18 cellular contexts compared by ENCODE assay signal in genomic region chr5:83899351-83899970, GRCh38.
DNase-seq lines count a peak whose midpoint lies in the region; ATAC-seq, FAIRE-seq and TF ChIP-seq lines count a peak whose summit lies in the region.
"Had no signal": no experiment of that assay in that cellular context is flagged by ENCODE, and none has a peak within 500 bp of the region (broad histone marks: within the 10 kb centered on the region; RNA-seq: fewer than 3 reads in every experiment).

No MANE protein-coding gene starts in this region.

- ATAC-seq in right lobe of liver = no peak
- no peak for ATAC-seq in heart left ventricle
- ATAC-seq: GM12878, HCT116, Panc1 had no signal

- DNase-seq in H54 (ENCODE audit: insufficient read length, low spot score) (no peak), adipocyte (ENCODE audit: low read depth) (peak; percentile 45), fibroblast of the aortic adventitia (ENCODE audit: low read depth) (peak; percentile 56), WERI-Rb-1 (no peak), middle frontal gyrus (ENCODE audit: extremely low spot score, low spot score) (no peak), right lobe of liver (no peak), heart left ventricle (no peak)
- DNase-seq: ACHN; BE2C; Calu3; CD4-positive, alpha-beta T cell; MG63; NCI-H1092 treated with DMSO at 0.1 percent for 48 hours; NCI-H1694 had no signal

- no peak for TF ChIP-seq POLR2A in H54 (IDR thresholded peaks at IDR 0.05; ENCODE audit: low read depth, low read length)
- no peak for TF ChIP-seq POLR2A in right lobe of liver (IDR thresholded peaks at IDR 0.05)
- no peak for TF ChIP-seq POLR2A in heart left ventricle (IDR thresholded peaks at IDR 0.05)

- no peak overlapping the region for H3K27ac ChIP-seq in WERI-Rb-1
- H3K27ac ChIP-seq in right lobe of liver = no peak overlapping the region
- H3K27ac ChIP-seq in heart left ventricle = no peak overlapping the region

- H3K9me3 ChIP-seq in adipocyte (ENCODE audit: control insufficient read depth, low read length) (no peaks in the 10 kb centered on the region), WERI-Rb-1 (ENCODE audit: severe bottlenecking) (no peaks in the 10 kb centered on the region), right lobe of liver (no peaks in the 10 kb centered on the region), heart left ventricle (peaks cover 0 to 3% (median 0%) of the 10 kb centered on the region in 12 donors)
- H3K9me3 ChIP-seq: BE2C, MG63 had no signal

- H3K4me1 ChIP-seq in adipocyte (ENCODE audit: control insufficient read depth, insufficient read depth, low read length) = no peaks in the 10 kb centered on the region
- no peaks in the 10 kb centered on the region for H3K4me1 ChIP-seq in right lobe of liver
- no peaks in the 10 kb centered on the region for H3K4me1 ChIP-seq in heart left ventricle
- H3K4me1 ChIP-seq: BE2C had no signal

- H3K27me3 ChIP-seq in adipocyte (replicated peaks; ENCODE audit: control insufficient read depth, insufficient read depth, low read length) (no peaks in the 10 kb centered on the region), WERI-Rb-1 (ENCODE audit: insufficient read depth, low read depth, severe bottlenecking) (no peaks in the 10 kb centered on the region), right lobe of liver (no peaks in the 10 kb centered on the region), heart left ventricle (peaks cover 0 to 5% (median 0%) of the 10 kb centered on the region in 9 donors)
- H3K27me3 ChIP-seq: BE2C, MG63 had no signal

- H3K9ac ChIP-seq in adipocyte (ENCODE audit: low read length) = no peak overlapping the region

- H3K4me3 ChIP-seq in adipocyte (ENCODE audit: low read length) = no peak overlapping the region
- no peak overlapping the region for H3K4me3 ChIP-seq in fibroblast of the aortic adventitia (ENCODE audit: low read depth, low read length)
- no peak overlapping the region for H3K4me3 ChIP-seq in WERI-Rb-1 (ENCODE audit: low read depth, low read length)
- no peak overlapping the region for H3K4me3 ChIP-seq in right lobe of liver
- H3K4me3 ChIP-seq in heart left ventricle = no peak overlapping the region
- H3K4me3 ChIP-seq: GM12878, MG63 had no signal

- intact Hi-C loops in right lobe of liver (cut with DNase I) (no loop called here), heart left ventricle (cut with DNase I) (no loop called here)

- no peaks in the 10 kb centered on the region for H3K36me3 ChIP-seq in adipocyte (ENCODE audit: control insufficient read depth, insufficient read depth, low read length, severe bottlenecking)
- H3K36me3 ChIP-seq in WERI-Rb-1 = no peaks in the 10 kb centered on the region
- H3K36me3 ChIP-seq in right lobe of liver = no peaks in the 10 kb centered on the region
- no peaks in the 10 kb centered on the region for H3K36me3 ChIP-seq in heart left ventricle
- H3K36me3 ChIP-seq: BE2C, MG63 had no signal

- peak; percentile 45 for FAIRE-seq in H54 (lab: Jason Lieb, UNC)
- FAIRE-seq: G401.6, GM12878 had no signal

- 41% methylated on average over 2 of the region's 2 CpGs for WGBS in right lobe of liver (ENCODE audit: insufficient coverage, low coverage, low lambda C conversion rate, missing lambda C conversion rate)
- WGBS in heart left ventricle, 4 donors = 75 to 85% (median 80%) methylated on average over 2 of the region's 2 CpGs

- TF ChIP-seq CTCF in fibroblast of the aortic adventitia (IDR thresholded peaks at IDR 0.05; ENCODE audit: insufficient read depth, low read length) (no peak), WERI-Rb-1 (IDR thresholded peaks at IDR 0.05; ENCODE audit: low read depth, low read length) (no peak), right lobe of liver (IDR thresholded peaks at IDR 0.05) (no peak), heart left ventricle (IDR thresholded peaks at IDR 0.05) (no peak)

Comparison
In these comparisons a context has a peak if more than half of its experiments do, and no peak if none do; other contexts are left out.
1. DNase-seq: peak in adipocyte (single experiment) and fibroblast of the aortic adventitia (single experiment); none in H54 (single experiment), WERI-Rb-1 (single experiment), middle frontal gyrus (single experiment), right lobe of liver (0 of 3) and heart left ventricle (0 of 5).